26 cellular contexts compared by ENCODE assay signal in genomic region chr5:39633057-39633456, GRCh38.
"Had no signal": no experiment of that assay in that cellular context is flagged by ENCODE, and none has a peak within 500 bp of the region (broad histone marks: within the 10 kb centered on the region; RNA-seq: fewer than 3 reads in every experiment).

No MANE protein-coding gene starts in this region.

- ATAC-seq: esophagus mucosa, gastrocnemius medialis, heart right ventricle, left cardiac atrium, left lung, left ventricle myocardium superior, lower lobe of right lung, mucosa of descending colon had no signal

- FAIRE-seq: endothelial cell of umbilical vein, islet of Langerhans, keratinocyte had no signal

- H3K4me3 ChIP-seq: coronary artery, dorsolateral prefrontal cortex, esophagus squamous epithelium, gastrocnemius medialis, heart right ventricle, left lung, lower lobe of right lung, mucosa of descending colon had no signal

- H3K27me3 ChIP-seq: esophagus squamous epithelium, gastrocnemius medialis, left lung had no signal

- DNase-seq: dermis blood vessel endothelial cell; dorsolateral prefrontal cortex; effector CD4-positive, alpha-beta T cell; effector memory CD4-positive, alpha-beta T cell; erythroblast; esophagus squamous epithelium; foreskin fibroblast; foreskin melanocyte; gastrocnemius medialis; glutamatergic neuron; head of caudate nucleus; heart right ventricle; hippocampal formation; left cardiac atrium; left lung; left ventricle myocardium superior; lower lobe of right lung; mesenchymal stem cell; mucosa of descending colon; naive B cell had no signal

- H3K4me1 ChIP-seq: esophagus squamous epithelium, gastrocnemius medialis, heart right ventricle, left lung, lower lobe of right lung had no signal

- H3K36me3 ChIP-seq: esophagus squamous epithelium, gastrocnemius medialis, heart right ventricle, left lung, lower lobe of right lung had no signal

- H3K9me3 ChIP-seq: esophagus squamous epithelium, gastrocnemius medialis, heart right ventricle, left lung, lower lobe of right lung, mucosa of descending colon had no signal

- H3K27ac ChIP-seq: coronary artery, dorsolateral prefrontal cortex, epithelial cell of prostate, esophagus squamous epithelium, gastrocnemius medialis, heart right ventricle, left lung, lower lobe of right lung had no signal
